Comparison of ENCODE assay signal across 13 cellular contexts in genomic region chr7:135978624-135979023, GRCh38.
"Had no signal": no experiment of that assay in that cellular context is flagged by ENCODE, and none has a peak within 500 bp of the region (broad histone marks: within the 10 kb centered on the region; RNA-seq: fewer than 3 reads in every experiment).

No MANE protein-coding gene starts in this region.

- H3K27me3 ChIP-seq: ascending aorta, heart left ventricle, right lobe of liver, upper lobe of right lung had no signal

- DNase-seq: activated naive CD4-positive, alpha-beta T cell treated with Interleukin-2 at 50 U/mL for 16 hours; dermis blood vessel endothelial cell; foreskin melanocyte; heart left ventricle; left cardiac atrium; lower lobe of right lung; midbrain; right lobe of liver; upper lobe of right lung had no signal

- H3K27ac ChIP-seq: prostate gland, upper lobe of right lung had no signal

- H3K9me3 ChIP-seq: ascending aorta, heart left ventricle, lower lobe of right lung, prostate gland, right lobe of liver, upper lobe of right lung had no signal

- H3K27me3 Mint-ChIP-seq: stimulated activated naive CD8-positive, alpha-beta T cell treated with anti-CD3 and anti-CD28 coated beads, Interleukin-15, Interleukin-2, amounts not matched to agents 100 ng/mL and 50 ng/mL, for 24 hours had no signal

- H3K4me3 ChIP-seq: lower lobe of right lung, prostate gland, right lobe of liver, smooth muscle cell, upper lobe of right lung had no signal

- H3K9me3 Mint-ChIP-seq: stimulated activated naive CD8-positive, alpha-beta T cell treated with anti-CD3 and anti-CD28 coated beads, Interleukin-15, Interleukin-2, amounts not matched to agents 100 ng/mL and 50 ng/mL, for 24 hours had no signal

- H3K36me3 ChIP-seq: ascending aorta, lower lobe of right lung, prostate gland, right lobe of liver had no signal

- ATAC-seq: heart left ventricle, left cardiac atrium, lower lobe of right lung, right lobe of liver, upper lobe of right lung had no signal
